In the genomic region with DNA sequence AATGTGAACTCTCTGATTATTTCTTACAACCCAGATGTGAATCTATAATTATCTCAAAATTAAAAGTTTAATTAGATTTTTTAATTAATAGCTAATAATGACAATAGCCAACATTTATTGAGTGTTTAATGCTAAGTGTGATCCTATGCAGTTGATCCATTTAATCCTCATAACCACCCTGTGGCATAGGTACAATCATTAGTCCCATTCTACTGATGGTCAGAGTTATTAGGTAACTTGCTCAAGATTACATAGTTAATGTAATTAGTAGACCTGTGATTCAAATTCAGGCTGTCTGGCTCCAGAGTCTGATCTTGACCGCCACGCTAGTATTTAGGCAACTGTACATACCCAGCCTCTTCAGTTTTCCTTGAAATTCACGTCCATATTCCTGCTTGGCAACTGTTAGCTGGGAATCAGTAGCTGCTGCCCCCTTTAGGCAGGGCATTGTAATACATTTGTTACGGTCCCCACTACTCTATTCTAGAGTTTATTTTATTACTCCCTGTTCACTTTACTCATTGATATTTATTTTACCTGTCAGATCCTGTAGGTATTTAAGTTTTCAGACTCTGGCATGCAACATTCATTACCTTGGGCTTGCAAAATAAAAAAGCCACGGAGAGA, we compare ENCODE assay signal across 8 cellular contexts. TPM values are rescaled to one million over a fixed set of nuclear protein-coding genes. Genes with fewer than 3 reads are reported as not detected.
DNase-seq lines count a peak whose midpoint lies in the region; TF ChIP-seq lines count a peak whose summit lies in the region.

No MANE protein-coding gene starts in this region.

- no peaks in the 10 kb centered on the region for H3K4me1 ChIP-seq in uterus

- H3K27me3 ChIP-seq in uterus = no peaks in the 10 kb centered on the region

- intact Hi-C loops in uterus (cut with DNase I; ENCODE audit: low total_unique reads) = no loop called here

- DNase-seq in GM03348 (ENCODE audit: low spot score) (peak; percentile 42), NCI-H69 (lab: John Stamatoyannopoulos, UW) (peak; percentile 51), fibroblast of mammary gland (ENCODE audit: low read depth) (peak; percentile 42), T1000 (lab: John Stamatoyannopoulos, UW) (no peak), caudate nucleus (lab: John Stamatoyannopoulos, UW) (no peak), ureter (ENCODE audit: low spot score) (no peak), uterus (no peak)

- H3K9me3 ChIP-seq in uterus = no peaks in the 10 kb centered on the region

- TF ChIP-seq POLR2A in uterus (IDR thresholded peaks at IDR 0.05) = no peak

- TF ChIP-seq CTCF in 22Rv1 (IDR thresholded peaks at IDR 0.05) = peak; percentile 85
- TF ChIP-seq CTCF in fibroblast of mammary gland (conservative IDR thresholded peaks at IDR 0.05; ENCODE audit: control insufficient read depth, insufficient read depth, low read depth, low read length) = peak; percentile 84
- TF ChIP-seq CTCF in uterus (IDR thresholded peaks at IDR 0.05) = peak in 2 of 4 experiments; percentile 16 to 28

- H3K27ac ChIP-seq in 22Rv1 (no peak overlapping the region), caudate nucleus (ENCODE audit: low read depth, low read length) (no peak overlapping the region), uterus (no peak overlapping the region)

- no peaks in the 10 kb centered on the region for H3K36me3 ChIP-seq in uterus

- no peak overlapping the region for H3K4me3 ChIP-seq in fibroblast of mammary gland (ENCODE audit: control insufficient read depth, low read depth, low read length)
- H3K4me3 ChIP-seq in uterus = no peak overlapping the region

RNA-seq across cellular contexts. Expression of a gene that starts 20.6 kb away (rescaled TPM):
- total RNA-seq in ureter = 3.4 TPM
- total RNA-seq in uterus = 1 to 10 TPM in 3 of 4 donors, under 1 TPM in 1; under 0.01 to 6.8 (median 2.6) TPM

RNA-seq across cellular contexts. Expression of a gene that starts 51.1 kb away (rescaled TPM):
- total RNA-seq in ureter = 92.0 TPM
- 100 to 1,000 TPM in 1 of 4 donors, 10 to 100 TPM in 3; 20.0 to 120 (median 62.0) TPM for total RNA-seq in uterus

Comparison
In these comparisons a context has a peak if more than half of its experiments do, and no peak if none do; other contexts are left out.
1. DNase-seq: peak in GM03348 (single experiment), NCI-H69 (single experiment) and fibroblast of mammary gland (single experiment); none in T1000 (single experiment), caudate nucleus (0 of 61), ureter (single experiment) and uterus (0 of 2).